14 cellular contexts compared by ENCODE assay signal in genomic region chr2:73944714-73945113, GRCh38. TPM values are rescaled to one million over a fixed set of nuclear protein-coding genes. Genes with fewer than 3 reads are reported as not detected.
DNase-seq lines count a peak whose midpoint lies in the region; ATAC-seq and TF ChIP-seq lines count a peak whose summit lies in the region.
"Had no signal": no experiment of that assay in that cellular context is flagged by ENCODE, and none has a peak within 500 bp of the region (broad histone marks: within the 10 kb centered on the region; RNA-seq: fewer than 3 reads in every experiment).

No MANE protein-coding gene starts in this region.

- no peaks in the 10 kb centered on the region for H3K27me3 Mint-ChIP-seq in activated T-cell treated with anti-CD3 and anti-CD28 coated beads, Interleukin-2, amount 50 U/mL, for 24 hours
- no peaks in the 10 kb centered on the region for H3K27me3 Mint-ChIP-seq in Caco-2 (ENCODE audit: insufficient read depth, unreplicated experiment)
- H3K27me3 Mint-ChIP-seq: activated naive CD8-positive, alpha-beta T cell treated with anti-CD3 and anti-CD28 coated beads, Interleukin-2, amount 10 ng/mL, durations not matched to agents 7 days and 5 days had no signal

- DNase-seq in activated T-cell treated with anti-CD3 and anti-CD28 coated beads, Interleukin-2, amount 50 U/mL, for 24 hours = no peak
- DNase-seq in activated T-cell treated with anti-CD3 and anti-CD28 coated beads, Interleukin-2, amount 50 U/mL, for 1 hour = no peak
- DNase-seq in activated naive CD4-positive, alpha-beta T cell treated with anti-CD3 and anti-CD28 coated beads, Interleukin-2, amount 50 U/mL, for 72 hours (ENCODE audit: low spot score in 2 of 2) = no peak
- DNase-seq in stimulated activated CD8-positive, alpha-beta memory T cell treated with anti-CD3 and anti-CD28 coated beads, Interleukin-4, amount 100 ng/mL, for 48 hours = peak; percentile 63
- DNase-seq in Caco-2 (no peak), T-helper 9 cell (no peak), SW480 (ENCODE audit: low spot score) (no peak)
- DNase-seq: activated CD4-positive, CD25-positive, alpha-beta regulatory T cell; activated naive CD8-positive, alpha-beta T cell treated with anti-CD3 and anti-CD28 coated beads, Interleukin-2, amount 10 ng/mL, durations not matched to agents 7 days and 5 days; caudate nucleus; foreskin fibroblast had no signal

- H3K4me3 Mint-ChIP-seq in activated T-cell treated with anti-CD3 and anti-CD28 coated beads, Interleukin-2, amount 50 U/mL, for 24 hours = peak overlapping the region; percentile 26
- no peak overlapping the region for H3K4me3 Mint-ChIP-seq in Caco-2 (ENCODE audit: unreplicated experiment)
- H3K4me3 Mint-ChIP-seq: activated naive CD8-positive, alpha-beta T cell treated with anti-CD3 and anti-CD28 coated beads, Interleukin-2, amount 10 ng/mL, durations not matched to agents 7 days and 5 days had no signal

- no peaks in the 10 kb centered on the region; the same call in 1 of the 2 replicates for H3K36me3 ChIP-seq in Caco-2 (ENCODE audit: control insufficient read depth, insufficient read depth, low read length)

- H3K36me3 Mint-ChIP-seq in activated T-cell treated with anti-CD3 and anti-CD28 coated beads, Interleukin-2, amount 50 U/mL, for 24 hours (ENCODE audit: low read depth) = peaks cover 91% of the 10 kb centered on the region
- H3K36me3 Mint-ChIP-seq in activated naive CD4-positive, alpha-beta T cell treated with anti-CD3 and anti-CD28 coated beads, Interleukin-2, amount 50 U/mL, for 72 hours = peaks cover 23 to 31% of the 10 kb centered on the region in 2 donors
- peaks cover 58% of the 10 kb centered on the region for H3K36me3 Mint-ChIP-seq in Caco-2 (ENCODE audit: insufficient read depth, unreplicated experiment)

- no peak overlapping the region for H3K4me3 ChIP-seq in Caco-2 (ENCODE audit: low read depth, low read length)

- ATAC-seq in GM19463 (IDR thresholded peaks at IDR 0.05; ENCODE audit: unreplicated experiment) = peak; percentile 76
- ATAC-seq in activated naive CD4-positive, alpha-beta T cell treated with anti-CD3 and anti-CD28 coated beads, Interleukin-2, amount 50 U/mL, for 72 hours = peak; percentile 88 to 97

- no TSS peak for BruUV-seq in Caco-2 (replicated peaks; lab: Mats Ljungman, UMichigan)

- no peak for TF ChIP-seq CTCF in Caco-2 (IDR thresholded peaks at IDR 0.05; ENCODE audit: insufficient read depth in 1 of 2, low read depth in 1 of 2, low read length in 1 of 2, severe bottlenecking in 1 of 2, unreplicated experiment in 1 of 2)

- no peaks in the 10 kb centered on the region for H3K27me3 ChIP-seq in Caco-2 (replicated peaks; ENCODE audit: control insufficient read depth, insufficient read depth, low read length)

- H3K9me3 ChIP-seq in Caco-2 = no peaks in the 10 kb centered on the region

- no peaks in the 10 kb centered on the region for H3K9me3 Mint-ChIP-seq in activated T-cell treated with anti-CD3 and anti-CD28 coated beads, Interleukin-2, amount 50 U/mL, for 24 hours
- H3K9me3 Mint-ChIP-seq in activated naive CD4-positive, alpha-beta T cell treated with anti-CD3 and anti-CD28 coated beads, Interleukin-2, amount 50 U/mL, for 72 hours = no peaks in the 10 kb centered on the region
- no peaks in the 10 kb centered on the region for H3K9me3 Mint-ChIP-seq in Caco-2 (ENCODE audit: unreplicated experiment)
- H3K9me3 Mint-ChIP-seq: activated naive CD8-positive, alpha-beta T cell treated with anti-CD3 and anti-CD28 coated beads, Interleukin-2, amount 10 ng/mL, durations not matched to agents 7 days and 5 days had no signal

- peak overlapping the region; percentile 48 for H3K27ac Mint-ChIP-seq in activated T-cell treated with anti-CD3 and anti-CD28 coated beads, Interleukin-2, amount 50 U/mL, for 24 hours
- no peak overlapping the region for H3K27ac Mint-ChIP-seq in activated naive CD4-positive, alpha-beta T cell treated with anti-CD3 and anti-CD28 coated beads, Interleukin-2, amount 50 U/mL, for 72 hours
- no peak overlapping the region for H3K27ac Mint-ChIP-seq in Caco-2 (ENCODE audit: unreplicated experiment)
- H3K27ac Mint-ChIP-seq: activated naive CD8-positive, alpha-beta T cell treated with anti-CD3 and anti-CD28 coated beads, Interleukin-2, amount 10 ng/mL, durations not matched to agents 7 days and 5 days had no signal

- CTCF ChIA-PET in Caco-2 (lab: Charles Lee) = no interaction called here

- no peaks in the 10 kb centered on the region; the same call in 1 of the 2 replicates for H3K4me1 ChIP-seq in Caco-2

- POLR2A ChIA-PET in Caco-2 (lab: Charles Lee) = no interaction called here

- H3K4me1 Mint-ChIP-seq in activated T-cell treated with anti-CD3 and anti-CD28 coated beads, Interleukin-2, amount 50 U/mL, for 24 hours (ENCODE audit: low read depth) = peaks cover 88% of the 10 kb centered on the region
- no peaks in the 10 kb centered on the region for H3K4me1 Mint-ChIP-seq in Caco-2 (ENCODE audit: low read depth, unreplicated experiment)

- intact Hi-C loops in Caco-2 (cut with micrococcal nuclease; ENCODE audit: unreplicated experiment) = no loop called here

RNA-seq across cellular contexts. Expression of gene DGUOK, which starts 18.0 kb away (rescaled TPM):
- 10 to 100 TPM; 75.5 to 89.1 TPM for total RNA-seq in activated naive CD4-positive, alpha-beta T cell treated with anti-CD3 and anti-CD28 coated beads, Interleukin-2, amount 50 U/mL, for 72 hours
- total RNA-seq in Caco-2 (2022) = 69.6 and 70.7 TPM in 2 replicates

RNA-seq across cellular contexts. Expression of gene TET3, which starts 40.0 kb away (rescaled TPM):
- total RNA-seq in activated naive CD4-positive, alpha-beta T cell treated with anti-CD3 and anti-CD28 coated beads, Interleukin-2, amount 50 U/mL, for 72 hours = 10 to 100 TPM; 15.9 to 24.7 TPM
- 27.5 and 27.8 TPM in 2 replicates for total RNA-seq in Caco-2 (2022)

RNA-seq across cellular contexts. Expression of gene ACTG2, which starts 51.9 kb away (rescaled TPM):
- under 1 TPM in 1 of 2 donors, not detected in 1; 0.27 TPM for total RNA-seq in activated naive CD4-positive, alpha-beta T cell treated with anti-CD3 and anti-CD28 coated beads, Interleukin-2, amount 50 U/mL, for 72 hours
- 2.6 and 5.7 TPM in 2 replicates for total RNA-seq in Caco-2 (2022)
- total RNA-seq: H4, NCI-H460 had no signal
